Comparison of ENCODE assay signal across 24 cellular contexts in genomic region chr3:147507638-147508286, GRCh38.
A peak's percentile ranks its signal among the peaks of the same experiment; 100 is the strongest.
DNase-seq lines count a peak whose midpoint lies in the region; ATAC-seq and TF ChIP-seq lines count a peak whose summit lies in the region.
"Had no signal": no experiment of that assay in that cellular context is flagged by ENCODE, and none has a peak within 500 bp of the region (broad histone marks: within the 10 kb centered on the region; RNA-seq: fewer than 3 reads in every experiment).

No MANE protein-coding gene starts in this region.

- H3K9me3 ChIP-seq in A673 (ENCODE audit: low read depth, low read length, poor library complexity, severe bottlenecking): no peaks in the 10 kb centered on the region
- H3K9me3 ChIP-seq in left ventricle myocardium inferior (replicated peaks): no peaks in the 10 kb centered on the region
- no peaks in the 10 kb centered on the region for H3K9me3 ChIP-seq in H9 (ENCODE audit: control insufficient read depth, low read depth, low read length)
- H3K9me3 ChIP-seq: BLaER1 treated with 17β-estradiol and CSF1 and Interleukin-3, amounts not matched to agents 10 nM and 100 nM; HAP-1 had no signal

- no peak overlapping the region for H2BK5ac ChIP-seq in H9 (ENCODE audit: insufficient read length, low read length)

- no peaks in the 10 kb centered on the region for H3K23me2 ChIP-seq in H9 (ENCODE audit: insufficient read length, low read depth, low read length, poor library complexity, severe bottlenecking)

- H3K9me3 Mint-ChIP-seq in H9: no peaks in the 10 kb centered on the region; a peak in 1 of 5 replicates
- H3K9me3 Mint-ChIP-seq: mesothelial cell of epicardium; nephron; T-helper 1 cell treated with Interleukin-12 subunit alpha and Interleukin-12 subunit beta and Interleukin-4 antibody, amounts not matched to agents 30 μg/mL and 1 μg/mL, for 36 hours had no signal

- no peak overlapping the region for H4K5ac ChIP-seq in H9 (ENCODE audit: insufficient read length, low read depth, low read length)

- no peak overlapping the region for H3K18ac ChIP-seq in H9 (ENCODE audit: insufficient read length, low read depth, low read length)

- H3K79me1 ChIP-seq in H9 (ENCODE audit: insufficient read depth, low read depth, low read length, poor library complexity, severe bottlenecking): no peaks in the 10 kb centered on the region

- no peak overlapping the region for H4K8ac ChIP-seq in H9 (replicated peaks; ENCODE audit: insufficient read length, low read depth, low read length)

- ATAC-seq in sciatic nerve (peak; percentile 80), HG02970 (IDR thresholded peaks at IDR 0.05; ENCODE audit: low FRiP score, unreplicated experiment) (no peak)
- ATAC-seq: activated CD8-positive, alpha-beta T cell treated with anti-CD3 and anti-CD28 coated beads, Interleukin-2, amount 10 ng/mL, durations not matched to agents 7 days and 5 days; GM12878; HepG2 had no signal

- H3K56ac ChIP-seq in H9 (ENCODE audit: insufficient read length, low read depth, low read length): no peak overlapping the region

- H3T11ph ChIP-seq in H9 (ENCODE audit: low read length): no peak overlapping the region

- H2BK12ac ChIP-seq in H9 (ENCODE audit: insufficient read length, low read depth, low read length): no peak overlapping the region

- no peak overlapping the region for H3K23ac ChIP-seq in H9 (ENCODE audit: insufficient read length, low read depth, low read length)

- no peaks in the 10 kb centered on the region for H3K27me3 Mint-ChIP-seq in H9 (ENCODE audit: low read depth)

- no peak for TF ChIP-seq CTCF in A673 (conservative IDR thresholded peaks at IDR 0.05; ENCODE audit: low read depth, low read length)
- TF ChIP-seq CTCF in left ventricle myocardium inferior (IDR thresholded peaks at IDR 0.05; ENCODE audit: borderline replicate concordance): no peak
- no peak for TF ChIP-seq CTCF in H9 (conservative IDR thresholded peaks at IDR 0.05)

- no peak overlapping the region for H2AK5ac ChIP-seq in H9 (ENCODE audit: insufficient read length, low read length)

- no peaks in the 10 kb centered on the region for H3K79me2 ChIP-seq in H9 (ENCODE audit: insufficient read depth, low read length)
- H3K79me2 ChIP-seq: parathyroid adenoma had no signal

- H3K36me3 Mint-ChIP-seq in H9 (ENCODE audit: insufficient read depth in 1 of 3, low read depth in 3 of 3): no peaks in the 10 kb centered on the region
- H3K36me3 Mint-ChIP-seq: mesothelial cell of epicardium had no signal

- no peak overlapping the region for H3K4me2 ChIP-seq in H9 (ENCODE audit: insufficient read depth, insufficient read length, low read length)

- H2BK20ac ChIP-seq in H9 (ENCODE audit: low read depth, low read length, poor library complexity, severe bottlenecking): no peak overlapping the region

- WGBS in H9 (ENCODE audit: extremely low coverage, insufficient read length, low lambda C conversion rate): no CpG with 5 or more reads among the region's 3 CpGs

- H3K27ac ChIP-seq in A673 (ENCODE audit: low read depth, low read length, poor library complexity, severe bottlenecking) (no peak overlapping the region), left ventricle myocardium inferior (replicated peaks) (peak overlapping the region; percentile 31), H9 (ENCODE audit: insufficient read length, low read depth, low read length) (no peak overlapping the region)
- H3K27ac ChIP-seq: BLaER1 treated with 17β-estradiol and CSF1 and Interleukin-3, amounts not matched to agents 10 nM and 100 nM; parathyroid adenoma; SK-N-MC had no signal

- H3K4ac ChIP-seq in H9 (ENCODE audit: low read depth, low read length): no peak overlapping the region

- H2AFZ ChIP-seq in H9 (ENCODE audit: low read length): no peak overlapping the region
- H2AFZ ChIP-seq: parathyroid adenoma had no signal

- H3K27me3 ChIP-seq in A673 (replicated peaks; ENCODE audit: insufficient read depth, low read depth, low read length, poor library complexity) (peaks cover 23% of the 10 kb centered on the region), left ventricle myocardium inferior (ENCODE audit: low read depth) (no peaks in the 10 kb centered on the region), H9 (ENCODE audit: insufficient read depth, low read length) (no peaks in the 10 kb centered on the region)
- H3K27me3 ChIP-seq: BLaER1 treated with 17β-estradiol and CSF1 and Interleukin-3, amounts not matched to agents 10 nM and 100 nM had no signal

- no TSS peak for BruUV-seq in A673 (replicated peaks; lab: Mats Ljungman, UMichigan)

- H3K4me3 ChIP-seq in A673 (ENCODE audit: low read depth, low read length, poor library complexity, severe bottlenecking) (no peak overlapping the region), left ventricle myocardium inferior (no peak overlapping the region)
- H3K4me3 ChIP-seq: BLaER1 treated with 17β-estradiol and CSF1 and Interleukin-3, amounts not matched to agents 10 nM and 100 nM; GM12878; HAP-1; SK-N-MC had no signal

- CTCF ChIA-PET in A673 (lab: Charles Lee): no interaction called here

- H4K91ac ChIP-seq in H9 (ENCODE audit: insufficient read length, low read depth, low read length): no peak overlapping the region

- no peak overlapping the region for H3K14ac ChIP-seq in H9 (ENCODE audit: insufficient read depth, low read length)

- no peak overlapping the region for H3K27ac Mint-ChIP-seq in H9
- H3K27ac Mint-ChIP-seq: activated CD8-positive, alpha-beta T cell treated with anti-CD3 and anti-CD28 coated beads, Interleukin-2, amount 10 ng/mL, durations not matched to agents 7 days and 5 days; mesothelial cell of epicardium; nephron; T-helper 1 cell treated with Interleukin-12 subunit alpha and Interleukin-12 subunit beta and Interleukin-4 antibody, amounts not matched to agents 30 μg/mL and 1 μg/mL, for 36 hours had no signal

- POLR2A ChIA-PET in A673 (lab: Charles Lee; ENCODE audit: low non-redundant PET): no interaction called here

- no peak overlapping the region for H2BK120ac ChIP-seq in H9 (ENCODE audit: low read depth, low read length, poor library complexity, severe bottlenecking)

- no peaks in the 10 kb centered on the region for H3K4me1 ChIP-seq in A673 (ENCODE audit: insufficient read depth, low read length, poor library complexity, severe bottlenecking)
- no peaks in the 10 kb centered on the region for H3K4me1 ChIP-seq in left ventricle myocardium inferior
- H3K4me1 ChIP-seq in H9 (ENCODE audit: insufficient read depth, low read length): no peaks in the 10 kb centered on the region
- H3K4me1 ChIP-seq: HAP-1, parathyroid adenoma had no signal

- intact Hi-C loops in A673 (cut with micrococcal nuclease; ENCODE audit: unreplicated experiment) (no loop called here), left ventricle myocardium inferior (cut with micrococcal nuclease) (no loop called here), sciatic nerve (cut with DNase I) (no loop called here)

- no peak overlapping the region for H3K9ac ChIP-seq in H9 (ENCODE audit: extremely low read depth, insufficient read length, low read length)
- H3K9ac ChIP-seq: BLaER1 treated with 17β-estradiol and CSF1 and Interleukin-3, amounts not matched to agents 10 nM and 100 nM; parathyroid adenoma had no signal

- no peaks in the 10 kb centered on the region for H3K4me1 Mint-ChIP-seq in H9
- H3K4me1 Mint-ChIP-seq: mesothelial cell of epicardium, nephron had no signal

- no peaks in the 10 kb centered on the region for H4K20me1 ChIP-seq in H9 (ENCODE audit: control insufficient read depth, insufficient read depth, insufficient read length)
- H4K20me1 ChIP-seq: BLaER1 treated with 17β-estradiol and CSF1 and Interleukin-3, amounts not matched to agents 10 nM and 100 nM had no signal

- peak; percentile 14 for DNase-seq in A673 (ENCODE audit: low spot score)
- DNase-seq in amniotic epithelial cell (ENCODE audit: low read depth): peak; percentile 21
- no peak for DNase-seq in left ventricle myocardium inferior
- DNase-seq in sciatic nerve (ENCODE audit: low spot score): no peak
- DNase-seq in mesenteric fat pad (ENCODE audit: low spot score): no peak
- DNase-seq in NCI-H82 (lab: John Stamatoyannopoulos, UW): no peak
- DNase-seq in H9: no peak
- DNase-seq: ACHN; activated CD4-positive, alpha-beta T cell treated with anti-CD3 and anti-CD28 coated beads for 1 hour; activated CD8-positive, alpha-beta T cell treated with anti-CD3 and anti-CD28 coated beads, Interleukin-2, amount 10 ng/mL, durations not matched to agents 7 days and 5 days; NCI-H1105; NCI-H2029; NCI-H2227 treated with DMSO at 0.1 percent for 48 hours; RPMI8226 had no signal

- H2BK15ac ChIP-seq in H9 (ENCODE audit: low read depth, low read length): no peak overlapping the region

- no peak overlapping the region for H3K4me3 Mint-ChIP-seq in H9
- H3K4me3 Mint-ChIP-seq: activated CD8-positive, alpha-beta T cell treated with anti-CD3 and anti-CD28 coated beads, Interleukin-2, amount 10 ng/mL, durations not matched to agents 7 days and 5 days; mesothelial cell of epicardium; nephron; T-helper 1 cell treated with Interleukin-12 subunit alpha and Interleukin-12 subunit beta and Interleukin-4 antibody, amounts not matched to agents 30 μg/mL and 1 μg/mL, for 36 hours had no signal

- no peaks in the 10 kb centered on the region for H3K36me3 ChIP-seq in A673 (ENCODE audit: insufficient read depth, low read length, poor library complexity, severe bottlenecking)
- no peaks in the 10 kb centered on the region for H3K36me3 ChIP-seq in left ventricle myocardium inferior
- H3K36me3 ChIP-seq: BLaER1 treated with 17β-estradiol and CSF1 and Interleukin-3, amounts not matched to agents 10 nM and 100 nM; HAP-1 had no signal

Comparison
In these comparisons a context has a peak if more than half of its experiments do, and no peak if none do; other contexts are left out.
1. DNase-seq: peak in A673 (single experiment) and amniotic epithelial cell (single experiment); none in left ventricle myocardium inferior (single experiment), sciatic nerve (single experiment), mesenteric fat pad (single experiment), NCI-H82 (single experiment) and H9 (single experiment).